1 cellular context compared by ENCODE assay signal in the genomic region with DNA sequence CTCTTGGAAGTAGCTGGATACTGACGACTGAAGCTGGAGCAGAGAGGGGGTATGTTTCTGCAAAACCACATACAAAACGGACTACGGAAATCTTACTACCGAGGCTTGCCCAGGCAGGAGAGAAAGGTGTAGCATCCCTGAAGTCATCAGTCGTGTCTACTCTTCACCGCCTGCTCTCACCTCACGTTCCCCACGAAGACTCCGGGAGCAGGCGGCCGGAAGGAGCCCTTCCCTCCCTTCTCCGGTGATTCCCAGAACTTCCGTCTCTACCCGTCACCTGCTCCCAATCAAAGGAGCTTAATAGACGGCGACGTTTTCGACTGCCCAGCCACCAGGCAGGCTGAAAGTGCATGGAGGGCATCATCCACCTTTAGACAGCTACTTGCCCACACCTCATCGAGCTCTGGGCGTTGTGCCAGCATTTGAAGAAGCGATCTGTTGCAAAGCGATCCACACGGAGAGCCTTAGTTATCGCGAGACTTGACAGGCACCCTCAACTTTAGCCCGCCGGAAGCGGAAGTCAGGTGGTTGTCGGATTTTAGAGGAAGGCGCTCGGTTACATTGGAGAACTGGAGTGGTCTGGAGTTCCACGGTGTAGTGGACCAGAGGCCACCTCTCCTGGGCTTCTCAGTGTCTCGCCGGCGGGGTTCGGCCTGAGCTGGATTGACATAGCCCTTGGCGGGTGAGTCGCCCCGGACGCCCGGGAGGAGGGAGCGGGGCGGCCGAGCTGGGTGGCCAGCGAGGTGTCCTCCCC.
TF ChIP-seq lines count a peak whose summit lies in the region.

A gene (plus strand): TSS at position 523 of the 754 bp plus-strand sequence. CDS start 2,809 bp downstream, outside the sequence.

TF ChIP-seq in K562, 482 proteins besides CTCF, POLR2A, EP300 and RAD21 (continued from another document and continues in another):
- TF ChIP-seq, protein P1, sequence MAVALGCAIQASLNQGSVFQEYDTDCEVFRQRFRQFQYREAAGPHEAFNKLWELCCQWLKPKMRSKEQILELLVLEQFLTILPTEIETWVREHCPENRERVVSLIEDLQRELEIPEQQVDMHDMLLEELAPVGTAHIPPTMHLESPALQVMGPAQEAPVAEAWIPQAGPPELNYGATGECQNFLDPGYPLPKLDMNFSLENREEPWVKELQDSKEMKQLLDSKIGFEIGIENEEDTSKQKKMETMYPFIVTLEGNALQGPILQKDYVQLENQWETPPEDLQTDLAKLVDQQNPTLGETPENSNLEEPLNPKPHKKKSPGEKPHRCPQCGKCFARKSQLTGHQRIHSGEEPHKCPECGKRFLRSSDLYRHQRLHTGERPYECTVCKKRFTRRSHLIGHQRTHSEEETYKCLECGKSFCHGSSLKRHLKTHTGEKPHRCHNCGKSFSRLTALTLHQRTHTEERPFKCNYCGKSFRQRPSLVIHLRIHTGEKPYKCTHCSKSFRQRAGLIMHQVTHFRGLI (CRISPR knock-in tag; IDR thresholded peaks at IDR 0.05), result no peak
- TF ChIP-seq CREM (IDR thresholded peaks at IDR 0.05; ENCODE audit: low read depth), result 0 out of 2 replicates have a peak, but pooled peaks have one; percentile 10
- no peak for TF ChIP-seq PCBP2 (IDR thresholded peaks at IDR 0.05; ENCODE audit: low read depth, low read length, poor library complexity, severe bottlenecking)
- TF ChIP-seq SP1 (CRISPR knock-in tag; IDR thresholded peaks at IDR 0.05), result no peak
- no peak for TF ChIP-seq ZNF239 (CRISPR knock-in tag; IDR thresholded peaks at IDR 0.05)
- TF ChIP-seq PHF21A (IDR thresholded peaks at IDR 0.05; ENCODE audit: borderline replicate concordance, low read depth), result no peak
- TF ChIP-seq ZNF408 (CRISPR knock-in tag; IDR thresholded peaks at IDR 0.05; ENCODE audit: low read depth), result no peak
- no peak for TF ChIP-seq MTA2 (IDR thresholded peaks at IDR 0.05; ENCODE audit: low read depth)
- no peak for TF ChIP-seq MEF2D (tag; conservative IDR thresholded peaks at IDR 0.05; ENCODE audit: low read depth)
- TF ChIP-seq KDM2B (CRISPR knock-in tag; IDR thresholded peaks at IDR 0.05), result no peak
- TF ChIP-seq CBX5 (IDR thresholded peaks at IDR 0.05; ENCODE audit: borderline replicate concordance, low read depth), result no peak
- peak; percentile 88 for TF ChIP-seq EHMT2 (IDR thresholded peaks at IDR 0.05)
- TF ChIP-seq ILK (tag; IDR thresholded peaks at IDR 0.05; ENCODE audit: borderline replicate concordance, low read depth), result no peak
- no peak for TF ChIP-seq ZNF551 (CRISPR knock-in tag; IDR thresholded peaks at IDR 0.05)
- TF ChIP-seq POLR2H (tag; IDR thresholded peaks at IDR 0.05; ENCODE audit: low read depth), result peak; percentile 68
- TF ChIP-seq, protein P2, sequence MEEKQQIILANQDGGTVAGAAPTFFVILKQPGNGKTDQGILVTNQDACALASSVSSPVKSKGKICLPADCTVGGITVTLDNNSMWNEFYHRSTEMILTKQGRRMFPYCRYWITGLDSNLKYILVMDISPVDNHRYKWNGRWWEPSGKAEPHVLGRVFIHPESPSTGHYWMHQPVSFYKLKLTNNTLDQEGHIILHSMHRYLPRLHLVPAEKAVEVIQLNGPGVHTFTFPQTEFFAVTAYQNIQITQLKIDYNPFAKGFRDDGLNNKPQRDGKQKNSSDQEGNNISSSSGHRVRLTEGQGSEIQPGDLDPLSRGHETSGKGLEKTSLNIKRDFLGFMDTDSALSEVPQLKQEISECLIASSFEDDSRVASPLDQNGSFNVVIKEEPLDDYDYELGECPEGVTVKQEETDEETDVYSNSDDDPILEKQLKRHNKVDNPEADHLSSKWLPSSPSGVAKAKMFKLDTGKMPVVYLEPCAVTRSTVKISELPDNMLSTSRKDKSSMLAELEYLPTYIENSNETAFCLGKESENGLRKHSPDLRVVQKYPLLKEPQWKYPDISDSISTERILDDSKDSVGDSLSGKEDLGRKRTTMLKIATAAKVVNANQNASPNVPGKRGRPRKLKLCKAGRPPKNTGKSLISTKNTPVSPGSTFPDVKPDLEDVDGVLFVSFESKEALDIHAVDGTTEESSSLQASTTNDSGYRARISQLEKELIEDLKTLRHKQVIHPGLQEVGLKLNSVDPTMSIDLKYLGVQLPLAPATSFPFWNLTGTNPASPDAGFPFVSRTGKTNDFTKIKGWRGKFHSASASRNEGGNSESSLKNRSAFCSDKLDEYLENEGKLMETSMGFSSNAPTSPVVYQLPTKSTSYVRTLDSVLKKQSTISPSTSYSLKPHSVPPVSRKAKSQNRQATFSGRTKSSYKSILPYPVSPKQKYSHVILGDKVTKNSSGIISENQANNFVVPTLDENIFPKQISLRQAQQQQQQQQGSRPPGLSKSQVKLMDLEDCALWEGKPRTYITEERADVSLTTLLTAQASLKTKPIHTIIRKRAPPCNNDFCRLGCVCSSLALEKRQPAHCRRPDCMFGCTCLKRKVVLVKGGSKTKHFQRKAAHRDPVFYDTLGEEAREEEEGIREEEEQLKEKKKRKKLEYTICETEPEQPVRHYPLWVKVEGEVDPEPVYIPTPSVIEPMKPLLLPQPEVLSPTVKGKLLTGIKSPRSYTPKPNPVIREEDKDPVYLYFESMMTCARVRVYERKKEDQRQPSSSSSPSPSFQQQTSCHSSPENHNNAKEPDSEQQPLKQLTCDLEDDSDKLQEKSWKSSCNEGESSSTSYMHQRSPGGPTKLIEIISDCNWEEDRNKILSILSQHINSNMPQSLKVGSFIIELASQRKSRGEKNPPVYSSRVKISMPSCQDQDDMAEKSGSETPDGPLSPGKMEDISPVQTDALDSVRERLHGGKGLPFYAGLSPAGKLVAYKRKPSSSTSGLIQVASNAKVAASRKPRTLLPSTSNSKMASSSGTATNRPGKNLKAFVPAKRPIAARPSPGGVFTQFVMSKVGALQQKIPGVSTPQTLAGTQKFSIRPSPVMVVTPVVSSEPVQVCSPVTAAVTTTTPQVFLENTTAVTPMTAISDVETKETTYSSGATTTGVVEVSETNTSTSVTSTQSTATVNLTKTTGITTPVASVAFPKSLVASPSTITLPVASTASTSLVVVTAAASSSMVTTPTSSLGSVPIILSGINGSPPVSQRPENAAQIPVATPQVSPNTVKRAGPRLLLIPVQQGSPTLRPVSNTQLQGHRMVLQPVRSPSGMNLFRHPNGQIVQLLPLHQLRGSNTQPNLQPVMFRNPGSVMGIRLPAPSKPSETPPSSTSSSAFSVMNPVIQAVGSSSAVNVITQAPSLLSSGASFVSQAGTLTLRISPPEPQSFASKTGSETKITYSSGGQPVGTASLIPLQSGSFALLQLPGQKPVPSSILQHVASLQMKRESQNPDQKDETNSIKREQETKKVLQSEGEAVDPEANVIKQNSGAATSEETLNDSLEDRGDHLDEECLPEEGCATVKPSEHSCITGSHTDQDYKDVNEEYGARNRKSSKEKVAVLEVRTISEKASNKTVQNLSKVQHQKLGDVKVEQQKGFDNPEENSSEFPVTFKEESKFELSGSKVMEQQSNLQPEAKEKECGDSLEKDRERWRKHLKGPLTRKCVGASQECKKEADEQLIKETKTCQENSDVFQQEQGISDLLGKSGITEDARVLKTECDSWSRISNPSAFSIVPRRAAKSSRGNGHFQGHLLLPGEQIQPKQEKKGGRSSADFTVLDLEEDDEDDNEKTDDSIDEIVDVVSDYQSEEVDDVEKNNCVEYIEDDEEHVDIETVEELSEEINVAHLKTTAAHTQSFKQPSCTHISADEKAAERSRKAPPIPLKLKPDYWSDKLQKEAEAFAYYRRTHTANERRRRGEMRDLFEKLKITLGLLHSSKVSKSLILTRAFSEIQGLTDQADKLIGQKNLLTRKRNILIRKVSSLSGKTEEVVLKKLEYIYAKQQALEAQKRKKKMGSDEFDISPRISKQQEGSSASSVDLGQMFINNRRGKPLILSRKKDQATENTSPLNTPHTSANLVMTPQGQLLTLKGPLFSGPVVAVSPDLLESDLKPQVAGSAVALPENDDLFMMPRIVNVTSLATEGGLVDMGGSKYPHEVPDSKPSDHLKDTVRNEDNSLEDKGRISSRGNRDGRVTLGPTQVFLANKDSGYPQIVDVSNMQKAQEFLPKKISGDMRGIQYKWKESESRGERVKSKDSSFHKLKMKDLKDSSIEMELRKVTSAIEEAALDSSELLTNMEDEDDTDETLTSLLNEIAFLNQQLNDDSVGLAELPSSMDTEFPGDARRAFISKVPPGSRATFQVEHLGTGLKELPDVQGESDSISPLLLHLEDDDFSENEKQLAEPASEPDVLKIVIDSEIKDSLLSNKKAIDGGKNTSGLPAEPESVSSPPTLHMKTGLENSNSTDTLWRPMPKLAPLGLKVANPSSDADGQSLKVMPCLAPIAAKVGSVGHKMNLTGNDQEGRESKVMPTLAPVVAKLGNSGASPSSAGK (IDR thresholded peaks at IDR 0.05), result peak; percentile 98
- TF ChIP-seq MTF1 (CRISPR knock-in tag; IDR thresholded peaks at IDR 0.05; ENCODE audit: borderline replicate concordance), result no peak
- TF ChIP-seq, protein P3, sequence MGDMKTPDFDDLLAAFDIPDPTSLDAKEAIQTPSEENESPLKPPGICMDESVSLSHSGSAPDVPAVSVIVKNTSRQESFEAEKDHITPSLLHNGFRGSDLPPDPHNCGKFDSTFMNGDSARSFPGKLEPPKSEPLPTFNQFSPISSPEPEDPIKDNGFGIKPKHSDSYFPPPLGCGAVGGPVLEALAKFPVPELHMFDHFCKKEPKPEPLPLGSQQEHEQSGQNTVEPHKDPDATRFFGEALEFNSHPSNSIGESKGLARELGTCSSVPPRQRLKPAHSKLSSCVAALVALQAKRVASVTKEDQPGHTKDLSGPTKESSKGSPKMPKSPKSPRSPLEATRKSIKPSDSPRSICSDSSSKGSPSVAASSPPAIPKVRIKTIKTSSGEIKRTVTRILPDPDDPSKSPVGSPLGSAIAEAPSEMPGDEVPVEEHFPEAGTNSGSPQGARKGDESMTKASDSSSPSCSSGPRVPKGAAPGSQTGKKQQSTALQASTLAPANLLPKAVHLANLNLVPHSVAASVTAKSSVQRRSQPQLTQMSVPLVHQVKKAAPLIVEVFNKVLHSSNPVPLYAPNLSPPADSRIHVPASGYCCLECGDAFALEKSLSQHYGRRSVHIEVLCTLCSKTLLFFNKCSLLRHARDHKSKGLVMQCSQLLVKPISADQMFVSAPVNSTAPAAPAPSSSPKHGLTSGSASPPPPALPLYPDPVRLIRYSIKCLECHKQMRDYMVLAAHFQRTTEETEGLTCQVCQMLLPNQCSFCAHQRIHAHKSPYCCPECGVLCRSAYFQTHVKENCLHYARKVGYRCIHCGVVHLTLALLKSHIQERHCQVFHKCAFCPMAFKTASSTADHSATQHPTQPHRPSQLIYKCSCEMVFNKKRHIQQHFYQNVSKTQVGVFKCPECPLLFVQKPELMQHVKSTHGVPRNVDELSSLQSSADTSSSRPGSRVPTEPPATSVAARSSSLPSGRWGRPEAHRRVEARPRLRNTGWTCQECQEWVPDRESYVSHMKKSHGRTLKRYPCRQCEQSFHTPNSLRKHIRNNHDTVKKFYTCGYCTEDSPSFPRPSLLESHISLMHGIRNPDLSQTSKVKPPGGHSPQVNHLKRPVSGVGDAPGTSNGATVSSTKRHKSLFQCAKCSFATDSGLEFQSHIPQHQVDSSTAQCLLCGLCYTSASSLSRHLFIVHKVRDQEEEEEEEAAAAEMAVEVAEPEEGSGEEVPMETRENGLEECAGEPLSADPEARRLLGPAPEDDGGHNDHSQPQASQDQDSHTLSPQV (IDR thresholded peaks at IDR 0.05), result peak; percentile 66
- TF ChIP-seq, protein P4, sequence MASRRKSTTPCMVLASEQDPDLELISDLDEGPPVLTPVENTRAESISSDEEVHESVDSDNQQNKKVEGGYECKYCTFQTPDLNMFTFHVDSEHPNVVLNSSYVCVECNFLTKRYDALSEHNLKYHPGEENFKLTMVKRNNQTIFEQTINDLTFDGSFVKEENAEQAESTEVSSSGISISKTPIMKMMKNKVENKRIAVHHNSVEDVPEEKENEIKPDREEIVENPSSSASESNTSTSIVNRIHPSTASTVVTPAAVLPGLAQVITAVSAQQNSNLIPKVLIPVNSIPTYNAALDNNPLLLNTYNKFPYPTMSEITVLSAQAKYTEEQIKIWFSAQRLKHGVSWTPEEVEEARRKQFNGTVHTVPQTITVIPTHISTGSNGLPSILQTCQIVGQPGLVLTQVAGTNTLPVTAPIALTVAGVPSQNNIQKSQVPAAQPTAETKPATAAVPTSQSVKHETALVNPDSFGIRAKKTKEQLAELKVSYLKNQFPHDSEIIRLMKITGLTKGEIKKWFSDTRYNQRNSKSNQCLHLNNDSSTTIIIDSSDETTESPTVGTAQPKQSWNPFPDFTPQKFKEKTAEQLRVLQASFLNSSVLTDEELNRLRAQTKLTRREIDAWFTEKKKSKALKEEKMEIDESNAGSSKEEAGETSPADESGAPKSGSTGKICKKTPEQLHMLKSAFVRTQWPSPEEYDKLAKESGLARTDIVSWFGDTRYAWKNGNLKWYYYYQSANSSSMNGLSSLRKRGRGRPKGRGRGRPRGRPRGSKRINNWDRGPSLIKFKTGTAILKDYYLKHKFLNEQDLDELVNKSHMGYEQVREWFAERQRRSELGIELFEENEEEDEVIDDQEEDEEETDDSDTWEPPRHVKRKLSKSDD (conservative IDR thresholded peaks at IDR 0.05; ENCODE audit: low read length), result 0 out of 2 replicates have a peak, but pooled peaks have one; percentile 47
- peak; percentile 95 for TF ChIP-seq GABPA (tag; conservative IDR thresholded peaks at IDR 0.05; ENCODE audit: low read depth)
- TF ChIP-seq KHSRP (IDR thresholded peaks at IDR 0.05), result no peak
- TF ChIP-seq KLF16 (IDR thresholded peaks at IDR 0.05), result no peak
- TF ChIP-seq KLF1 (tag; IDR thresholded peaks at IDR 0.05), result no peak
- no peak for TF ChIP-seq CEBPB (tag; IDR thresholded peaks at IDR 0.05)
- TF ChIP-seq EGR1 (conservative IDR thresholded peaks at IDR 0.05), result no peak
- peak; percentile 80 for TF ChIP-seq POLR2B (IDR thresholded peaks at IDR 0.05; ENCODE audit: low read depth, partially characterized antibody)
- TF ChIP-seq JUNB (CRISPR knock-in tag; conservative IDR thresholded peaks at IDR 0.05), result no peak
- TF ChIP-seq ZNF586 (CRISPR knock-in tag; conservative IDR thresholded peaks at IDR 0.05), result no peak
- no peak for TF ChIP-seq SP2 (IDR thresholded peaks at IDR 0.05; ENCODE audit: extremely low read depth, low read depth, low read length, poor library complexity, severe bottlenecking)
- peak; percentile 30 for TF ChIP-seq DACH1 (IDR thresholded peaks at IDR 0.05; ENCODE audit: partially characterized antibody)
- TF ChIP-seq POLR2G (IDR thresholded peaks at IDR 0.05; ENCODE audit: low read depth, low read length), result peak; percentile 81
- no peak for TF ChIP-seq FOXA1 (IDR thresholded peaks at IDR 0.05; ENCODE audit: borderline replicate concordance)
